8 cellular contexts compared by ENCODE assay signal in the genomic region with DNA sequence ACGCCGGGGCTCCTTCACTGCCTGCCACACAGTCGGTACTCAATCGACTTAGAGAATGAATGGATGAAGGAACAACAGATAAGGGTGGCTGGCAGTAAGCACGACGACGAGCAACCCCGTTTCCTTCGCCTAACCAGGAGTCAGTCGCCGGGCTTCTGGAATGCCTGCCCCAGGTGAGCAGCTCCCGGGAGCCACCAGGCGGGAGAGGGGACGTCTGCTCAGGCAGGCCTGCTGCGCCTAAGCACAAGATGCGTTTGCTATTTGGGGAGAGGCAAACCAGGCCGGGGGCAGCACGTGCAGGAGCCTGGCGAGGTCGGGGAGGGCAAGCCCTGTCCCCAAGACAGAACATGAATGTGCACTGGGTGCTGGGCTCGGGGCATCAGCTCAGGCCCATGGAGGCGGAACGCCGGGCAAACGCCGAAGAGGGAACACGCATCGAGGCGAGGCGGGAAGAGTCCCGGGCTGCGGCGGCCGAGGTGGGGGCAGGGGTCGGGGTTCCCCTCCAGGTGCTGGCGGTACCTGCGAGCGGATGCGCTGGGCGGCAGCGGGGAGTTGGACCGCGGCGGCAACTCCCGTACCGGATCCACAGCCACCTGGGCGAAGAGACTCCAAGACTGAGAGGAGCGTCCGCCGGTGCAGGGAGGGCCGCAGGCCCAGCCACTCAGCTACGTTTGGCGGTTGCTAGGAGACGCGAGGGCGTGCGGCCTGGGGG. TPM values are rescaled to one million over a fixed set of nuclear protein-coding genes. Genes with fewer than 3 reads are reported as not detected.
DNase-seq lines count a peak whose midpoint lies in the region; TF ChIP-seq lines count a peak whose summit lies in the region.

CFAP92 (minus strand) TSS at position 616 of the 712 bp plus-strand sequence. CDS start 772 bp downstream, outside the sequence.

- H2AFZ ChIP-seq in hepatocyte = peak within 1 kb of the TSS; percentile 69

- peaks cover 22% of the 10 kb centered on the region for H3K4me1 Mint-ChIP-seq in T-helper 1 cell treated with Interleukin-12 subunit alpha and Interleukin-12 subunit beta and Interleukin-4 antibody, amounts not matched to agents 30 μg/mL and 1 μg/mL, for 36 hours (ENCODE audit: low read depth)

- peak within 1 kb of the TSS; percentile 46 for H3K27ac Mint-ChIP-seq in T-helper 1 cell treated with Interleukin-12 subunit alpha and Interleukin-12 subunit beta and Interleukin-4 antibody, amounts not matched to agents 30 μg/mL and 1 μg/mL, for 36 hours

- peak; percentile 76 for DNase-seq in DMS153 (lab: John Stamatoyannopoulos, UW)
- DNase-seq in H7 = peak; percentile 98
- DNase-seq in NCI-H1092 (lab: John Stamatoyannopoulos, UW) = peak; percentile 83
- peak; percentile 26 for DNase-seq in amniotic stem cell (lab: John Stamatoyannopoulos, UW)
- DNase-seq in hepatocyte (ENCODE audit: low spot score) = peak; percentile 94

- peak within 1 kb of the TSS; percentile 91 for H3K4me2 ChIP-seq in hepatocyte

- peaks cover 7% of the 10 kb centered on the region for H3K27me3 Mint-ChIP-seq in T-helper 1 cell treated with Interleukin-12 subunit alpha and Interleukin-12 subunit beta and Interleukin-4 antibody, amounts not matched to agents 30 μg/mL and 1 μg/mL, for 36 hours (ENCODE audit: low read depth)

- no peaks in the 10 kb centered on the region for H3K79me2 ChIP-seq in hepatocyte

- H3K9me3 Mint-ChIP-seq in T-helper 1 cell treated with Interleukin-12 subunit alpha and Interleukin-12 subunit beta and Interleukin-4 antibody, amounts not matched to agents 30 μg/mL and 1 μg/mL, for 36 hours = no peaks in the 10 kb centered on the region

- H3K27ac ChIP-seq in hepatocyte (no peak within 1 kb of the TSS), rectal smooth muscle tissue (ENCODE audit: low read depth, low read length) (no peak within 1 kb of the TSS), urinary bladder (ENCODE audit: low read depth) (no peak within 1 kb of the TSS)

- H3K9ac ChIP-seq in rectal smooth muscle tissue (ENCODE audit: low read length) = no peak within 1 kb of the TSS

- no peak for TF ChIP-seq CTCF in hepatocyte (IDR thresholded peaks at IDR 0.05; ENCODE audit: poor library complexity)

- peaks cover 3% of the 10 kb centered on the region for H3K4me1 ChIP-seq in hepatocyte (ENCODE audit: insufficient read depth)
- H3K4me1 ChIP-seq in rectal smooth muscle tissue (ENCODE audit: control insufficient read depth, insufficient read depth, low read length) = no peaks in the 10 kb centered on the region
- H3K4me1 ChIP-seq in urinary bladder (ENCODE audit: insufficient read depth) = no peaks in the 10 kb centered on the region

- no peaks in the 10 kb centered on the region for H3K9me2 ChIP-seq in hepatocyte (replicated peaks; ENCODE audit: insufficient read depth)

- no peaks in the 10 kb centered on the region for H3K9me3 ChIP-seq in hepatocyte (ENCODE audit: low read depth)

- H3K4me3 ChIP-seq in H7 (ENCODE audit: insufficient read depth, low read depth, low read length) = peak within 1 kb of the TSS; percentile 51
- H3K4me3 ChIP-seq in hepatocyte = peak within 1 kb of the TSS; percentile 28
- peak within 1 kb of the TSS; percentile 61 for H3K4me3 ChIP-seq in rectal smooth muscle tissue (ENCODE audit: low read length)
- peak within 1 kb of the TSS; percentile 39 for H3K4me3 ChIP-seq in urinary bladder (ENCODE audit: low read depth, low read length)

- 3% methylated on average over 46 of the region's 57 CpGs for WGBS in hepatocyte (ENCODE audit: low lambda C conversion rate, missing lambda C conversion rate)
- 13% methylated on average over 57 of the region's 57 CpGs for WGBS in urinary bladder

- peaks cover 35% of the 10 kb centered on the region for H3K27me3 ChIP-seq in H7 (ENCODE audit: control insufficient read depth, insufficient read depth, low read length)
- peaks cover 22% of the 10 kb centered on the region for H3K27me3 ChIP-seq in hepatocyte
- H3K27me3 ChIP-seq in rectal smooth muscle tissue (ENCODE audit: control insufficient read depth, insufficient read depth, low read length) = peaks cover 4% of the 10 kb centered on the region

- peak within 1 kb of the TSS; percentile 83 for H3K4me3 Mint-ChIP-seq in T-helper 1 cell treated with Interleukin-12 subunit alpha and Interleukin-12 subunit beta and Interleukin-4 antibody, amounts not matched to agents 30 μg/mL and 1 μg/mL, for 36 hours

- no peaks in the 10 kb centered on the region for H3K36me3 Mint-ChIP-seq in T-helper 1 cell treated with Interleukin-12 subunit alpha and Interleukin-12 subunit beta and Interleukin-4 antibody, amounts not matched to agents 30 μg/mL and 1 μg/mL, for 36 hours (ENCODE audit: low read depth)

- no peaks in the 10 kb centered on the region for H4K20me1 ChIP-seq in hepatocyte (ENCODE audit: insufficient read depth, poor library complexity, severe bottlenecking)

- no peaks in the 10 kb centered on the region for H3K36me3 ChIP-seq in H7 (replicated peaks; ENCODE audit: control insufficient read depth, insufficient read depth, low read length)
- H3K36me3 ChIP-seq in hepatocyte (replicated peaks; ENCODE audit: insufficient read depth, low read depth) = no peaks in the 10 kb centered on the region
- no peaks in the 10 kb centered on the region for H3K36me3 ChIP-seq in rectal smooth muscle tissue (ENCODE audit: control insufficient read depth, insufficient read depth, low read length)
- H3K36me3 ChIP-seq in urinary bladder (ENCODE audit: insufficient read depth) = no peaks in the 10 kb centered on the region

RNA-seq across cellular contexts. Expression of gene CFAP92, which starts in this region (rescaled TPM):
- total RNA-seq in H7 (2014; rRNA removed; shearing (Covaris generic)) = 0.87 and 1.7 TPM in 2 replicates
- total RNA-seq in hepatocyte (0.17 and 1.3 TPM in 2 replicates), urinary bladder (1.9 TPM)
- polyA plus RNA-seq in hepatocyte (0.35 and 1.0 TPM in 2 replicates), urinary bladder (0.62 TPM)

Comparison
In these comparisons a context has a peak if more than half of its experiments do, and no peak if none do; other contexts are left out.
1. DNase-seq: peak in every context shown above with its lines; median percentile 98 in H7; 94 in hepatocyte; 83 in NCI-H1092; 76 in DMS153; 26 in amniotic stem cell.